Comparison of ENCODE assay signal across 23 cellular contexts in genomic region chr3:122857019-122857418, GRCh38.
A peak's percentile ranks its signal among the peaks of the same experiment; 100 is the strongest.
DNase-seq lines count a peak whose midpoint lies in the region; FAIRE-seq and TF ChIP-seq lines count a peak whose summit lies in the region.
"Had no signal": no experiment of that assay in that cellular context is flagged by ENCODE, and none has a peak within 500 bp of the region (broad histone marks: within the 10 kb centered on the region; RNA-seq: fewer than 3 reads in every experiment).

No MANE protein-coding gene starts in this region.

- H3K4me1 ChIP-seq in small intestine (ENCODE audit: control insufficient read depth in 2 of 2, insufficient read depth in 1 of 2, low read depth in 1 of 2, low read length in 1 of 2) (no peaks in the 10 kb centered on the region), endodermal cell (ENCODE audit: control insufficient read depth, insufficient read depth, low read length) (no peaks in the 10 kb centered on the region)
- H3K4me1 ChIP-seq: right atrium auricular region, upper lobe of right lung had no signal

- TF ChIP-seq POLR2A in H54 (IDR thresholded peaks at IDR 0.05; ENCODE audit: low read depth, low read length) = no peak

- peak; percentile 19 for DNase-seq in CD1c-positive myeloid dendritic cell (ENCODE audit: extremely low spot score)
- DNase-seq in H54 (ENCODE audit: insufficient read length, low spot score) = no peak
- DNase-seq in astrocyte of the spinal cord (ENCODE audit: low read depth, low spot score) = peak; percentile 5
- DNase-seq in kidney glomerular epithelial cell (lab: John Stamatoyannopoulos, UW) = peak; percentile 1
- no peak for DNase-seq in GM20000 (ENCODE audit: low spot score)
- DNase-seq in small intestine = no peak
- no peak for DNase-seq in glutamatergic neuron
- DNase-seq in endodermal cell = no peak
- DNase-seq: activated CD4-positive, alpha-beta T cell treated with anti-CD3 and anti-CD28 coated beads, Interleukin-2, amount 10 ng/mL, durations not matched to agents 7 days and 5 days; activated effector memory CD4-positive, alpha-beta T cell treated with Interleukin-2 at 50 U/mL for 16 hours; H7; naive thymus-derived CD8-positive, alpha-beta T cell; NCI-H1694 treated with DMSO at 0.1 percent for 48 hours; NCI-H510A treated with DMSO at 0.1 percent for 48 hours; RPMI8226; stimulated activated CD4-positive, alpha-beta T cell treated with anti-CD3 and anti-CD28 coated beads, Interleukin-4, amount 100 ng/mL, for 24 hours; T-helper 9 cell; upper lobe of right lung had no signal

- no peak overlapping the region for H3K27ac ChIP-seq in small intestine (ENCODE audit: low read depth in 1 of 2, low read length in 1 of 2)
- no peak overlapping the region for H3K27ac ChIP-seq in endodermal cell (ENCODE audit: low read depth, low read length)
- H3K27ac ChIP-seq: right atrium auricular region, upper lobe of right lung had no signal

- H3K9ac ChIP-seq in endodermal cell (ENCODE audit: extremely low read depth, low read length, poor library complexity, severe bottlenecking) = no peak overlapping the region

- no peaks in the 10 kb centered on the region for H3K27me3 Mint-ChIP-seq in glutamatergic neuron (ENCODE audit: unreplicated experiment)
- no peaks in the 10 kb centered on the region for H3K27me3 Mint-ChIP-seq in endodermal cell (ENCODE audit: insufficient read depth)
- H3K27me3 Mint-ChIP-seq: activated CD4-positive, alpha-beta T cell treated with anti-CD3 and anti-CD28 coated beads, Interleukin-2, amount 10 ng/mL, durations not matched to agents 7 days and 5 days; brain; naive thymus-derived CD8-positive, alpha-beta T cell had no signal

- 15 to 34% (median 31%) methylated on average over 1 of the region's 1 CpG for WGBS in small intestine, 3 donors
- no CpG with 5 or more reads among the region's 1 CpG for WGBS in endodermal cell (ENCODE audit: insufficient coverage in 1 of 2, insufficient read length in 1 of 2), 2 experiments

- H3K36me3 Mint-ChIP-seq in glutamatergic neuron (ENCODE audit: unreplicated experiment) (no peaks in the 10 kb centered on the region), endodermal cell (ENCODE audit: low read depth) (peaks cover 15% of the 10 kb centered on the region)

- H3K9me3 Mint-ChIP-seq in glutamatergic neuron (ENCODE audit: unreplicated experiment) = peaks cover 2% of the 10 kb centered on the region
- no peaks in the 10 kb centered on the region for H3K9me3 Mint-ChIP-seq in endodermal cell
- H3K9me3 Mint-ChIP-seq: activated CD4-positive, alpha-beta T cell treated with anti-CD3 and anti-CD28 coated beads, Interleukin-2, amount 10 ng/mL, durations not matched to agents 7 days and 5 days; CD14-positive monocyte; naive thymus-derived CD8-positive, alpha-beta T cell; stimulated activated effector memory CD8-positive, alpha-beta T cell treated with anti-CD3 and anti-CD28 coated beads, Interleukin-12 subunit alpha, Interleukin-12 subunit beta, amount 100 ng/mL, for 72 hours had no signal

- peaks cover 2% of the 10 kb centered on the region for H3K4me1 Mint-ChIP-seq in glutamatergic neuron (ENCODE audit: low read depth, unreplicated experiment)
- no peaks in the 10 kb centered on the region for H3K4me1 Mint-ChIP-seq in endodermal cell
- H3K4me1 Mint-ChIP-seq: brain; CD14-positive monocyte; stimulated activated effector memory CD8-positive, alpha-beta T cell treated with anti-CD3 and anti-CD28 coated beads, Interleukin-12 subunit alpha, Interleukin-12 subunit beta, amount 100 ng/mL, for 72 hours had no signal

- in situ Hi-C loops in astrocyte of the spinal cord (cut with HindIII; ENCODE audit: low sequenced_read_pairs) = no loop called here

- H3K36me3 ChIP-seq in small intestine (ENCODE audit: control insufficient read depth in 2 of 2, insufficient read depth in 2 of 2, low read length in 2 of 2) (no peaks in the 10 kb centered on the region), endodermal cell (ENCODE audit: control insufficient read depth, insufficient read depth, low read length) (peaks cover 55% of the 10 kb centered on the region)

- FAIRE-seq in H54 (lab: Jason Lieb, UNC) = peak; percentile 27
- FAIRE-seq in small intestine (lab: Jason Lieb, UNC) = no peak
- FAIRE-seq: K562 had no signal

- H3K27ac Mint-ChIP-seq in glutamatergic neuron (ENCODE audit: unreplicated experiment) = no peak overlapping the region
- H3K27ac Mint-ChIP-seq in endodermal cell = no peak overlapping the region
- H3K27ac Mint-ChIP-seq: activated CD4-positive, alpha-beta T cell treated with anti-CD3 and anti-CD28 coated beads, Interleukin-2, amount 10 ng/mL, durations not matched to agents 7 days and 5 days; brain; naive thymus-derived CD8-positive, alpha-beta T cell; stimulated activated effector memory CD8-positive, alpha-beta T cell treated with anti-CD3 and anti-CD28 coated beads, Interleukin-12 subunit alpha, Interleukin-12 subunit beta, amount 100 ng/mL, for 72 hours had no signal

- no peaks in the 10 kb centered on the region for H3K9me3 ChIP-seq in small intestine (ENCODE audit: control insufficient read depth, low read depth)
- H3K9me3 ChIP-seq in endodermal cell (ENCODE audit: control insufficient read depth, low read length) = no peaks in the 10 kb centered on the region
- H3K9me3 ChIP-seq: right atrium auricular region, upper lobe of right lung had no signal

- H3K27me3 ChIP-seq in small intestine (ENCODE audit: control insufficient read depth in 2 of 2, insufficient read depth in 2 of 2, low read length in 2 of 2) (no peaks in the 10 kb centered on the region), endodermal cell (ENCODE audit: control insufficient read depth, insufficient read depth, low read length, poor library complexity, severe bottlenecking) (no peaks in the 10 kb centered on the region)
- H3K27me3 ChIP-seq: right atrium auricular region, upper lobe of right lung had no signal

- TF ChIP-seq CTCF in astrocyte of the spinal cord (IDR thresholded peaks at IDR 0.05; ENCODE audit: low read depth, low read length) (no peak), GM20000 (IDR thresholded peaks at IDR 0.05; ENCODE audit: extremely low read depth, missing control alignments) (no peak), glutamatergic neuron (IDR thresholded peaks at IDR 0.05; ENCODE audit: partially characterized antibody, unreplicated experiment) (no peak), endodermal cell (conservative IDR thresholded peaks at IDR 0.05) (no peak)

- H3K4me3 ChIP-seq in astrocyte of the spinal cord (ENCODE audit: low read depth, low read length) (no peak overlapping the region), small intestine (ENCODE audit: low read depth in 1 of 2, low read length in 2 of 2) (no peak overlapping the region), endodermal cell (ENCODE audit: low read length) (no peak overlapping the region)
- H3K4me3 ChIP-seq: K562, right atrium auricular region, upper lobe of right lung had no signal

- H3K4me3 Mint-ChIP-seq in glutamatergic neuron (ENCODE audit: unreplicated experiment) = no peak overlapping the region
- no peak overlapping the region for H3K4me3 Mint-ChIP-seq in endodermal cell
- H3K4me3 Mint-ChIP-seq: activated CD4-positive, alpha-beta T cell treated with anti-CD3 and anti-CD28 coated beads, Interleukin-2, amount 10 ng/mL, durations not matched to agents 7 days and 5 days; brain; CD14-positive monocyte; naive thymus-derived CD8-positive, alpha-beta T cell; stimulated activated effector memory CD8-positive, alpha-beta T cell treated with anti-CD3 and anti-CD28 coated beads, Interleukin-12 subunit alpha, Interleukin-12 subunit beta, amount 100 ng/mL, for 72 hours had no signal

Comparison
In these comparisons a context has a peak if more than half of its experiments do, and no peak if none do; other contexts are left out.
1. DNase-seq: peak in CD1c-positive myeloid dendritic cell (single experiment), astrocyte of the spinal cord (single experiment) and kidney glomerular epithelial cell (single experiment); none in H54 (single experiment), GM20000 (single experiment), small intestine (single experiment), glutamatergic neuron (single experiment) and endodermal cell (single experiment).